ENCODE assay signal across 8 cellular contexts in genomic region chr1:145431363-145432256, GRCh38. TPM values are rescaled to one million over a fixed set of nuclear protein-coding genes. Genes with fewer than 3 reads are reported as not detected.
DNase-seq lines count a peak whose midpoint lies in the region; ATAC-seq and TF ChIP-seq lines count a peak whose summit lies in the region.
"Not testable (repeated sequence)": the region's sequence is repeated elsewhere in the genome, so short reads cannot be mapped to it uniquely, and the experiment has no call there.

No MANE protein-coding gene starts in this region.

- POLR2A ChIA-PET in CD4-positive, alpha-beta memory T cell (lab: Charles Lee; ENCODE audit: partially characterized antibody) = not testable (repeated sequence)

- peak overlapping the region; percentile 73 for H2AFZ ChIP-seq in neural progenitor cell (replicated peaks)

- H3K9ac ChIP-seq in neural progenitor cell = not testable (repeated sequence)

- intact Hi-C loops in CD4-positive, alpha-beta memory T cell (cut with micrococcal nuclease); heart left ventricle (cut with DNase I); left lung (cut with DNase I): not testable (repeated sequence)

- not testable (repeated sequence) for H3K9me3 ChIP-seq in CD4-positive, alpha-beta memory T cell (ENCODE audit: control insufficient read depth in 1 of 2, low read length in 2 of 2); left lung; neural progenitor cell (ENCODE audit: low read depth)
- peaks cover 0 to 10% (median 0%) of the 10 kb centered on the region in 12 donors for H3K9me3 ChIP-seq in heart left ventricle

- CTCF ChIA-PET in CD4-positive, alpha-beta memory T cell (lab: Charles Lee; ENCODE audit: partially characterized antibody) = not testable (repeated sequence)

- H3F3A ChIP-seq in neural progenitor cell (ENCODE audit: low read depth) = not testable (repeated sequence)

- H3K4me3 ChIP-seq in CD4-positive, alpha-beta memory T cell (ENCODE audit: low read length in 2 of 2); left lung: not testable (repeated sequence)
- H3K4me3 ChIP-seq in heart left ventricle (peak overlapping the region in 9 of 12 donors; percentile 17 to 34 (median 26)), neural progenitor cell (peak overlapping the region; percentile 42)

- peak in 1 of 5 donors; percentile 13 for DNase-seq in CD4-positive, alpha-beta memory T cell
- DNase-seq in NCI-H82 (lab: John Stamatoyannopoulos, UW) (peak; percentile 17), neural progenitor cell (ENCODE audit: low spot score) (peak; percentile 28)
- DNase-seq in activated T-cell treated with anti-CD3 and anti-CD28 coated beads, Interleukin-2, amount 50 U/mL, for 24 hours = peak; percentile 50
- not testable (repeated sequence) for DNase-seq in central memory CD8-positive, alpha-beta T cell (ENCODE audit: low spot score in 2 of 2); heart left ventricle; left lung

- not testable (repeated sequence) for H3K27me3 ChIP-seq in CD4-positive, alpha-beta memory T cell (ENCODE audit: insufficient read depth, low read length)
- H3K27me3 ChIP-seq in heart left ventricle (peaks cover 0 to 42% (median 27%) of the 10 kb centered on the region in 9 donors), left lung (peaks cover 18 to 69% of the 10 kb centered on the region in 2 donors), neural progenitor cell (peaks cover 80% of the 10 kb centered on the region)

- peaks cover 31 to 37% of the 10 kb centered on the region in 2 donors for H3K27me3 Mint-ChIP-seq in CD4-positive, alpha-beta memory T cell
- H3K27me3 Mint-ChIP-seq in activated T-cell treated with anti-CD3 and anti-CD28 coated beads, Interleukin-2, amount 50 U/mL, for 24 hours = peaks cover 56% of the 10 kb centered on the region
- peaks cover 66% of the 10 kb centered on the region for H3K27me3 Mint-ChIP-seq in central memory CD8-positive, alpha-beta T cell
- peaks cover 48% of the 10 kb centered on the region for H3K27me3 Mint-ChIP-seq in neural progenitor cell (ENCODE audit: insufficient read depth, low read depth)
- H3K27me3 Mint-ChIP-seq in stimulated activated naive CD8-positive, alpha-beta T cell treated with anti-CD3 and anti-CD28 coated beads, Interleukin-15, Interleukin-2, amounts not matched to agents 100 ng/mL and 50 ng/mL, for 24 hours = peaks cover 47% of the 10 kb centered on the region

- H4K20me1 ChIP-seq in neural progenitor cell (ENCODE audit: low read depth) = not testable (repeated sequence)

- TF ChIP-seq CTCF in heart left ventricle (IDR thresholded peaks at IDR 0.05); left lung (IDR thresholded peaks at IDR 0.05): not testable (repeated sequence)
- TF ChIP-seq CTCF in neural progenitor cell (IDR thresholded peaks at IDR 0.05) = peak; percentile 22

- H3K4me1 Mint-ChIP-seq in CD4-positive, alpha-beta memory T cell = peaks cover 0 to 15% (median 7%) of the 10 kb centered on the region in 4 donors
- not testable (repeated sequence) for H3K4me1 Mint-ChIP-seq in activated T-cell treated with anti-CD3 and anti-CD28 coated beads, Interleukin-2, amount 50 U/mL, for 24 hours (ENCODE audit: low read depth); central memory CD8-positive, alpha-beta T cell; neural progenitor cell; stimulated activated naive CD8-positive, alpha-beta T cell treated with anti-CD3 and anti-CD28 coated beads, Interleukin-15, Interleukin-2, amounts not matched to agents 100 ng/mL and 50 ng/mL, for 24 hours (ENCODE audit: low read depth)

- TF ChIP-seq POLR2A in heart left ventricle (IDR thresholded peaks at IDR 0.05) = not testable (repeated sequence)

- H3K9me3 Mint-ChIP-seq in CD4-positive, alpha-beta memory T cell = peaks cover 0 to 30% (median 20%) of the 10 kb centered on the region in 8 donors
- peaks cover 14% of the 10 kb centered on the region for H3K9me3 Mint-ChIP-seq in activated T-cell treated with anti-CD3 and anti-CD28 coated beads, Interleukin-2, amount 50 U/mL, for 24 hours
- peaks cover 10% of the 10 kb centered on the region for H3K9me3 Mint-ChIP-seq in central memory CD8-positive, alpha-beta T cell
- peaks cover 25% of the 10 kb centered on the region for H3K9me3 Mint-ChIP-seq in neural progenitor cell
- H3K9me3 Mint-ChIP-seq in stimulated activated naive CD8-positive, alpha-beta T cell treated with anti-CD3 and anti-CD28 coated beads, Interleukin-15, Interleukin-2, amounts not matched to agents 100 ng/mL and 50 ng/mL, for 24 hours = peaks cover 16% of the 10 kb centered on the region

- H3K4me1 ChIP-seq in CD4-positive, alpha-beta memory T cell (ENCODE audit: insufficient read depth, low read length); heart left ventricle; left lung; neural progenitor cell: not testable (repeated sequence)

- not testable (repeated sequence) for H3K36me3 ChIP-seq in CD4-positive, alpha-beta memory T cell (ENCODE audit: insufficient read depth, low read length); heart left ventricle; left lung; neural progenitor cell

- peak; percentile 19 for ATAC-seq in central memory CD8-positive, alpha-beta T cell (replicated peaks; ENCODE audit: extremely low read depth, poor library complexity, severe bottlenecking)
- peak; percentile 15 to 49 (median 33) for ATAC-seq in heart left ventricle
- peak; percentile 41 for ATAC-seq in left lung

- H3K36me3 Mint-ChIP-seq in CD4-positive, alpha-beta memory T cell; activated T-cell treated with anti-CD3 and anti-CD28 coated beads, Interleukin-2, amount 50 U/mL, for 24 hours (ENCODE audit: low read depth); central memory CD8-positive, alpha-beta T cell (ENCODE audit: insufficient read depth); neural progenitor cell: not testable (repeated sequence)
- peaks cover 12% of the 10 kb centered on the region for H3K36me3 Mint-ChIP-seq in stimulated activated naive CD8-positive, alpha-beta T cell treated with anti-CD3 and anti-CD28 coated beads, Interleukin-15, Interleukin-2, amounts not matched to agents 100 ng/mL and 50 ng/mL, for 24 hours (ENCODE audit: low read depth)

- peak overlapping the region; percentile 76 for H3K4me2 ChIP-seq in neural progenitor cell

- H3K79me2 ChIP-seq in neural progenitor cell (ENCODE audit: low read depth) = not testable (repeated sequence)

- WGBS in heart left ventricle, 4 donors = 0 to 7% (median 1%) methylated on average over 19 to 60 of the region's 61 CpGs

- peak overlapping the region; percentile 28 to 78 (median 68) for H3K4me3 Mint-ChIP-seq in CD4-positive, alpha-beta memory T cell
- H3K4me3 Mint-ChIP-seq in activated T-cell treated with anti-CD3 and anti-CD28 coated beads, Interleukin-2, amount 50 U/mL, for 24 hours = peak overlapping the region; percentile 61
- peak overlapping the region; percentile 29 for H3K4me3 Mint-ChIP-seq in central memory CD8-positive, alpha-beta T cell
- H3K4me3 Mint-ChIP-seq in neural progenitor cell = peak overlapping the region; percentile 82
- H3K4me3 Mint-ChIP-seq in stimulated activated naive CD8-positive, alpha-beta T cell treated with anti-CD3 and anti-CD28 coated beads, Interleukin-15, Interleukin-2, amounts not matched to agents 100 ng/mL and 50 ng/mL, for 24 hours = peak overlapping the region; percentile 58

- H3K27ac ChIP-seq in CD4-positive, alpha-beta memory T cell (ENCODE audit: low read depth, low read length); heart left ventricle; left lung; neural progenitor cell: not testable (repeated sequence)

- not testable (repeated sequence) for H3K27ac Mint-ChIP-seq in CD4-positive, alpha-beta memory T cell; activated T-cell treated with anti-CD3 and anti-CD28 coated beads, Interleukin-2, amount 50 U/mL, for 24 hours; neural progenitor cell; stimulated activated naive CD8-positive, alpha-beta T cell treated with anti-CD3 and anti-CD28 coated beads, Interleukin-15, Interleukin-2, amounts not matched to agents 100 ng/mL and 50 ng/mL, for 24 hours
- peak overlapping the region; percentile 88 for H3K27ac Mint-ChIP-seq in central memory CD8-positive, alpha-beta T cell (ENCODE audit: low read depth)

RNA-seq across cellular contexts. Expression of gene NBPF20, which starts 6.2 kb away (rescaled TPM):
- total RNA-seq in CD4-positive, alpha-beta memory T cell = 1 to 10 TPM; 3.8 to 5.3 TPM
- under 1 TPM; 0.01 to 0.70 TPM for polyA plus RNA-seq in CD4-positive, alpha-beta memory T cell
- total RNA-seq in heart left ventricle (1 to 10 TPM in 3 of 9 donors, under 1 TPM in 6; 0.19 to 1.4 (median 0.65) TPM), left lung (1 to 10 TPM; 4.3 to 4.7 TPM), neural progenitor cell (ENCODE audit: low replicate concordance) (0.37 and 0.68 TPM in 2 replicates)
- polyA plus RNA-seq in heart left ventricle = under 1 TPM; 0.42 to 0.85 TPM

Comparison
In these comparisons a context has a peak if more than half of its experiments do, and no peak if none do; other contexts are left out.
1. H3K4me3 Mint-ChIP-seq: peak in every context shown above with its lines; median percentile 82 in neural progenitor cell; 68 in CD4-positive, alpha-beta memory T cell; 61 in activated T-cell treated with anti-CD3 and anti-CD28 coated beads, Interleukin-2, amount 50 U/mL, for 24 hours; 58 in stimulated activated naive CD8-positive, alpha-beta T cell treated with anti-CD3 and anti-CD28 coated beads, Interleukin-15, Interleukin-2, amounts not matched to agents 100 ng/mL and 50 ng/mL, for 24 hours; 29 in central memory CD8-positive, alpha-beta T cell.